Comparison of ENCODE assay signal across 8 cellular contexts in the genomic region with DNA sequence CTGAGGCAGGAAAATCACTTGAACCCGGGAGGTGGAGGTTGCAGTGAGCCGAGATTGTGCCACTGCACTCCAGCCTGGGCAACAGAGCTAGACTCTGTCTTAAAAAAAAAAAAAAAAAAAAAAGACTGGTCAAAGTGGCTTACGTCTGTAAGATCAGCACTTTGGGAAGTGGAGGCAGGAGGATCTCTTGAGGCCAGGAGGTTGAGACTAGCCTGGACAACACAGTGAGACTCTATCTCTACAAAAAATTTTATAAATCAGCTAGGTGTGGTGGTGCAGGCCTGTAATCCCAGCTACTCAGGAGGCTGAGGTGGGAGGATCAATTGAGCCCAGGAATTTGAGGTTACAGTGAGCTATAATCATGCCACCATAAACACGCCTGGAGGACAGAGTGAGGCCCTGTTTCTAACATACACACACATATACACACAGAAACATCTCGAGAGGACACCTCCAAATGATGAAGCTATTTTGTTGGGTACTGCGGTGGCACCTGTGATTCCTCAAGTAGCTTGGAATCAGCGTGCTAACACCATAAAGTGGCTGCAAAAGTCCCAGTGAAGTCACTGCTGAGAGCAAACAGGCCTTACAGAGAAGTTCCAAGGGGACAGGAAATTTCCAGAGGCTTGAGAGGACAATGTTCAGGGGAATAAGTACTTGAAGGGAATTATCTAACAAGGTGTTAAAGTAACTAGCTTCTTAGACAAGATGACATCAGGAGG. TPM values are rescaled to one million over a fixed set of nuclear protein-coding genes. Genes with fewer than 3 reads are reported as not detected.
DNase-seq lines count a peak whose midpoint lies in the region; ATAC-seq and TF ChIP-seq lines count a peak whose summit lies in the region.

No MANE protein-coding gene starts in this region.

- intact Hi-C loops in cardiac septum (cut with DNase I): loop anchor here (5.0 kb wide), 1 partner anchor 115 kb away; the partner anchor contains the start of gene GNB1
- intact Hi-C loops in ascending aorta (cut with DNase I): no loop called here
- intact Hi-C loops in lower lobe of right lung (cut with DNase I): no loop called here
- intact Hi-C loops in upper lobe of right lung (cut with DNase I): no loop called here

- H3K27me3 ChIP-seq in cardiac muscle cell (no peaks in the 10 kb centered on the region), ascending aorta (no peaks in the 10 kb centered on the region), lower lobe of right lung (ENCODE audit: low read depth) (no peaks in the 10 kb centered on the region), upper lobe of right lung (no peaks in the 10 kb centered on the region)

- peak in 1 of 2 donors; percentile 55 for DNase-seq in cardiac muscle cell (ENCODE audit: low read depth in 1 of 2, low spot score in 1 of 2)
- DNase-seq in cardiac septum (ENCODE audit: low spot score): no peak
- DNase-seq in ascending aorta (ENCODE audit: low spot score in 2 of 2): no peak
- DNase-seq in lower lobe of right lung: peak; percentile 2
- no peak for DNase-seq in upper lobe of right lung
- DNase-seq in mesenteric fat pad (ENCODE audit: low spot score): no peak
- DNase-seq in hypothalamus (lab: John Stamatoyannopoulos, UW): no peak
- DNase-seq in ureter (ENCODE audit: low spot score): no peak

- peaks cover 8% of the 10 kb centered on the region for H3K4me1 ChIP-seq in cardiac muscle cell (ENCODE audit: low read depth)
- peaks cover 6 to 39% of the 10 kb centered on the region in 2 donors for H3K4me1 ChIP-seq in ascending aorta
- peaks cover 68% of the 10 kb centered on the region for H3K4me1 ChIP-seq in lower lobe of right lung
- peaks cover 60% of the 10 kb centered on the region for H3K4me1 ChIP-seq in upper lobe of right lung

- H3K36me3 ChIP-seq in cardiac muscle cell (no peaks in the 10 kb centered on the region), ascending aorta (peaks cover 7 to 9% of the 10 kb centered on the region in 2 donors), lower lobe of right lung (peaks cover 10% of the 10 kb centered on the region), upper lobe of right lung (peaks cover 10% of the 10 kb centered on the region)

- H3K4me3 ChIP-seq in cardiac muscle cell: peak overlapping the region; percentile 71
- H3K4me3 ChIP-seq in ascending aorta: peak overlapping the region; percentile 89 to 91
- H3K4me3 ChIP-seq in lower lobe of right lung: peak overlapping the region; percentile 87
- H3K4me3 ChIP-seq in upper lobe of right lung: peak overlapping the region; percentile 86

- H3K9me3 ChIP-seq in cardiac muscle cell (ENCODE audit: low read depth) (no peaks in the 10 kb centered on the region), ascending aorta (no peaks in the 10 kb centered on the region), lower lobe of right lung (no peaks in the 10 kb centered on the region), upper lobe of right lung (no peaks in the 10 kb centered on the region)

- ATAC-seq in lower lobe of right lung: no peak
- ATAC-seq in upper lobe of right lung: no peak

- H3K27ac ChIP-seq in cardiac muscle cell (peak overlapping the region; percentile 84), ascending aorta (peak overlapping the region; percentile 92 to 95), lower lobe of right lung (peak overlapping the region; percentile 89), upper lobe of right lung (peak overlapping the region; percentile 86)

- TF ChIP-seq CTCF in cardiac muscle cell (IDR thresholded peaks at IDR 0.05; ENCODE audit: low read depth, low read length) (no peak), ascending aorta (IDR thresholded peaks at IDR 0.05) (no peak), lower lobe of right lung (IDR thresholded peaks at IDR 0.05) (no peak), upper lobe of right lung (IDR thresholded peaks at IDR 0.05) (no peak)

RNA-seq across cellular contexts. Expression of gene NADK, which starts 1.4 kb away (rescaled TPM):
- total RNA-seq in cardiac muscle cell (49.2 and 71.2 TPM in 2 replicates), cardiac septum (31.3 TPM), ascending aorta (104 TPM), lower lobe of right lung (133 TPM), upper lobe of right lung (99.2 TPM), mesenteric fat pad (165 TPM), ureter (80.3 TPM)
- 42.7 and 45.2 TPM in 2 replicates for polyA plus RNA-seq in cardiac muscle cell

RNA-seq across cellular contexts. Expression of gene CDK11A, which starts 52.7 kb away (rescaled TPM):
- total RNA-seq in cardiac muscle cell (6.1 and 13.2 TPM in 2 replicates), cardiac septum (25.8 TPM), ascending aorta (150 TPM), lower lobe of right lung (56.1 TPM), upper lobe of right lung (51.7 TPM), mesenteric fat pad (45.5 TPM), ureter (34.0 TPM)
- 12.4 and 16.6 TPM in 2 replicates for polyA plus RNA-seq in cardiac muscle cell
